ENCODE assay signal across 1 cellular context in genomic region chr13:97266328-97266727, GRCh38.
TF ChIP-seq lines count a peak whose summit lies in the region.

No MANE protein-coding gene starts in this region.

TF ChIP-seq in endothelial cell of umbilical vein, 7 proteins besides CTCF, POLR2A, EP300 and RAD21 (continued from another document):
- TF ChIP-seq POLR2AphosphoS5 (IDR thresholded peaks at IDR 0.05; ENCODE audit: insufficient read depth, low read depth, low read length) = no peak
- no peak for TF ChIP-seq JUN (IDR thresholded peaks at IDR 0.05; ENCODE audit: borderline replicate concordance, insufficient read depth, insufficient read length, low read depth)
- no peak for TF ChIP-seq FOS (IDR thresholded peaks at IDR 0.05; ENCODE audit: borderline replicate concordance, insufficient read depth, low read length)
- no peak for TF ChIP-seq MAX (IDR thresholded peaks at IDR 0.05; ENCODE audit: insufficient read depth, insufficient read length)
- no peak for TF ChIP-seq GATA2 (IDR thresholded peaks at IDR 0.05; ENCODE audit: insufficient read depth, insufficient read length, low read depth, low read length)
- no peak for TF ChIP-seq EZH2 (IDR thresholded peaks at IDR 0.05; ENCODE audit: borderline replicate concordance, low read depth, low read length, severe bottlenecking)
